In the genomic region with DNA sequence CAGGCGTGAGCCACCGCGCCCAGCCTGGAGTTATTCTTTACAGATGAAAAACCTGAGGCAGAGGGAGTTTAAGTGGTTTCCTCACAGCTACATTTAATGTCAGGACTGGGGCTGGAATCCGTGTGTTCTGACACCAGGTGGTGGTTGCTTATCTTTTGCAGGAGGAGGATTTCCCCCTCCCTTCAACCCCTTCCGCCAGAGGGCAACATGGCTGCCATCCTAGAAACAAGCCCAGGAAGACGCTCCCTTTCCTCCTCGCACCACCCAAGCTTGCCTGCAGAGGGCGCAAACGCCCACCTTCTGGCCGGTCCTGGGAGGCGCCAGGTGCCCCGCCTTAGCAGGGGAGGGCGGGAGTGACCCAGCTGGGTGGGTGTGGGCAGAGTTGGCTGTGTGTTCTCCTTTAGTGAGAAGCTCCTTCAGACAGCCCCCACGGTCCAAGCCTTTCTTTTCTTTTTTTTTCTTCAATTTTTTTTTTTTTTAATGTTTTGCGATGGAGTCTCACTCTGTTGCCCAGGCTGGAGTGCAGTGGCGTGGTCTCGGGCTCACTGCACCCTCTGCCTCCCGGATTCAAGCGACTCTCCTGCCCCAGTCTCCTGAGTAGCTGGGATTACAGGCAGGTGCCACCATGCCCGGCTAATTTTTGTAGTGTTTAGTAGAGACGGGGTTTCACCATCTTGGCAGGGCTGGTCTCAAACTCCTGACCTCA, we compare ENCODE assay signal across 8 cellular contexts. TPM values are rescaled to one million over a fixed set of nuclear protein-coding genes. Genes with fewer than 3 reads are reported as not detected.
DNase-seq lines count a peak whose midpoint lies in the region; ATAC-seq and TF ChIP-seq lines count a peak whose summit lies in the region.

No MANE protein-coding gene starts in this region.

- H3K4me3 ChIP-seq in HFF-Myc (replicated peaks; ENCODE audit: low read depth, low read length) (no peak overlapping the region), psoas muscle (no peak overlapping the region), aorta (ENCODE audit: low read length in 2 of 2) (no peak overlapping the region)

- H3K36me3 ChIP-seq in psoas muscle (ENCODE audit: insufficient read depth in 1 of 2, low read depth in 1 of 2) (no peaks in the 10 kb centered on the region), aorta (ENCODE audit: control insufficient read depth in 1 of 2, insufficient read depth in 2 of 2, low read length in 1 of 2) (no peaks in the 10 kb centered on the region)

- DNase-seq in D341Med (ENCODE audit: low spot score) (peak; percentile 88), HFF-Myc (ENCODE audit: extremely low read depth, low read depth) (peak; percentile 63), NCI-H187 treated with DMSO at 0.1 percent for 48 hours (lab: John Stamatoyannopoulos, UW) (peak; percentile 63), T follicular helper cell (ENCODE audit: low read depth) (peak; percentile 82), cardiac septum (ENCODE audit: low spot score) (peak; percentile 96), psoas muscle (peak; percentile 72 to 83), aorta (peak; percentile 87 to 89)
- peak; percentile 93 for DNase-seq in activated naive CD8-positive, alpha-beta T cell treated with anti-CD3 and anti-CD28 coated beads, Interleukin-2, amount 10 ng/mL, durations not matched to agents 7 days and 5 days

- H3K36me3 Mint-ChIP-seq in activated naive CD8-positive, alpha-beta T cell treated with anti-CD3 and anti-CD28 coated beads, Interleukin-2, amount 10 ng/mL, durations not matched to agents 7 days and 5 days: no peaks in the 10 kb centered on the region

- 27 to 34% (median 28%) methylated on average over 18 to 21 of the region's 21 CpGs for WGBS in psoas muscle, 3 donors
- WGBS in aorta, 2 donors: 35 to 40% methylated on average over 17 to 21 of the region's 21 CpGs

- H3K4me3 Mint-ChIP-seq in activated naive CD8-positive, alpha-beta T cell treated with anti-CD3 and anti-CD28 coated beads, Interleukin-2, amount 10 ng/mL, durations not matched to agents 7 days and 5 days: no peak overlapping the region

- H3K9me3 ChIP-seq in psoas muscle (peaks cover 5% of the 10 kb centered on the region), aorta (ENCODE audit: control insufficient read depth, low read length) (peaks cover 5% of the 10 kb centered on the region)

- peaks cover 43% of the 10 kb centered on the region for H3K27me3 Mint-ChIP-seq in activated naive CD8-positive, alpha-beta T cell treated with anti-CD3 and anti-CD28 coated beads, Interleukin-2, amount 10 ng/mL, durations not matched to agents 7 days and 5 days

- H3K27me3 ChIP-seq in psoas muscle (ENCODE audit: insufficient read depth in 3 of 3, low read length in 2 of 3) (peaks cover 0 to 16% (median 7%) of the 10 kb centered on the region in 3 donors), aorta (ENCODE audit: control insufficient read depth in 1 of 2, insufficient read depth in 2 of 2, low read length in 1 of 2) (no peaks in the 10 kb centered on the region)

- TF ChIP-seq CTCF in HFF-Myc (IDR thresholded peaks at IDR 0.05; ENCODE audit: low read depth, low read length, missing control alignments): peak; percentile 92
- TF ChIP-seq CTCF in psoas muscle (IDR thresholded peaks at IDR 0.05): peak; percentile 34

- peaks cover 7% of the 10 kb centered on the region for H3K4me1 Mint-ChIP-seq in activated naive CD8-positive, alpha-beta T cell treated with anti-CD3 and anti-CD28 coated beads, Interleukin-2, amount 10 ng/mL, durations not matched to agents 7 days and 5 days

- H3K27ac ChIP-seq in psoas muscle: no peak overlapping the region
- H3K27ac ChIP-seq in aorta (ENCODE audit: low read depth in 1 of 2, low read length in 2 of 2): no peak overlapping the region

- H3K9me3 Mint-ChIP-seq in activated naive CD8-positive, alpha-beta T cell treated with anti-CD3 and anti-CD28 coated beads, Interleukin-2, amount 10 ng/mL, durations not matched to agents 7 days and 5 days: no peaks in the 10 kb centered on the region

- H3K4me1 ChIP-seq in psoas muscle (no peaks in the 10 kb centered on the region), aorta (ENCODE audit: control insufficient read depth in 1 of 2, insufficient read depth in 2 of 2, low read length in 2 of 2) (no peaks in the 10 kb centered on the region)

- H3K27ac Mint-ChIP-seq in activated naive CD8-positive, alpha-beta T cell treated with anti-CD3 and anti-CD28 coated beads, Interleukin-2, amount 10 ng/mL, durations not matched to agents 7 days and 5 days: no peak overlapping the region

- ATAC-seq in activated naive CD8-positive, alpha-beta T cell treated with anti-CD3 and anti-CD28 coated beads, Interleukin-2, amount 10 ng/mL, durations not matched to agents 7 days and 5 days (ENCODE audit: low read depth): peak; percentile 98
- ATAC-seq in psoas muscle: peak in 3 of 4 donors; percentile 50 to 63 (median 62)
- peak; percentile 75 for ATAC-seq in aorta (ENCODE audit: low FRiP score)

- intact Hi-C loops in cardiac septum (cut with DNase I): no loop called here
- intact Hi-C loops in psoas muscle (cut with DNase I): no loop called here
- intact Hi-C loops in aorta (cut with DNase I): no loop called here

- POLR2A ChIA-PET in activated naive CD8-positive, alpha-beta T cell treated with anti-CD3 and anti-CD28 coated beads, Interleukin-2, amount 10 ng/mL, durations not matched to agents 7 days and 5 days (lab: Charles Lee): interaction anchor here (0.6 to 1.5 kb wide), 3 partner anchors 10 to 529 kb away, joined by 3 to 6 read pairs (median 3); partner anchors contain the start of gene RAP1GAP2

RNA-seq across cellular contexts. Expression of gene RAP1GAP2, which starts 9.9 kb away (rescaled TPM):
- 1 to 10 TPM; 4.0 to 4.8 TPM for total RNA-seq in activated naive CD8-positive, alpha-beta T cell treated with anti-CD3 and anti-CD28 coated beads, Interleukin-2, amount 10 ng/mL, durations not matched to agents 7 days and 5 days
- 31.2 TPM for total RNA-seq in cardiac septum
- total RNA-seq in psoas muscle: 1 to 10 TPM in 1 of 4 donors, under 1 TPM in 3; 0.42 to 2.0 (median 0.89) TPM
- 1 to 10 TPM in 1 of 3 donors, under 1 TPM in 2; 0.25 to 1.9 (median 0.47) TPM for polyA plus RNA-seq in psoas muscle
- 1 to 10 TPM; 6.1 to 7.7 TPM for total RNA-seq in aorta
- 1 to 10 TPM; 2.0 to 2.4 TPM for polyA plus RNA-seq in aorta

RNA-seq across cellular contexts. Expression of gene CCDC92B, which starts 36.9 kb away (rescaled TPM):
- under 1 TPM; 0.08 to 0.09 TPM for total RNA-seq in activated naive CD8-positive, alpha-beta T cell treated with anti-CD3 and anti-CD28 coated beads, Interleukin-2, amount 10 ng/mL, durations not matched to agents 7 days and 5 days
- total RNA-seq in cardiac septum (0.13 TPM), psoas muscle (under 1 TPM in 1 of 4 donors, not detected in 3; 0.23 TPM), aorta (under 1 TPM in 1 of 2 donors, not detected in 1; 0.18 TPM)
- polyA plus RNA-seq in psoas muscle (under 1 TPM; 0.01 to 0.09 (median 0.04) TPM), aorta (not detected)
